In the genomic region with DNA sequence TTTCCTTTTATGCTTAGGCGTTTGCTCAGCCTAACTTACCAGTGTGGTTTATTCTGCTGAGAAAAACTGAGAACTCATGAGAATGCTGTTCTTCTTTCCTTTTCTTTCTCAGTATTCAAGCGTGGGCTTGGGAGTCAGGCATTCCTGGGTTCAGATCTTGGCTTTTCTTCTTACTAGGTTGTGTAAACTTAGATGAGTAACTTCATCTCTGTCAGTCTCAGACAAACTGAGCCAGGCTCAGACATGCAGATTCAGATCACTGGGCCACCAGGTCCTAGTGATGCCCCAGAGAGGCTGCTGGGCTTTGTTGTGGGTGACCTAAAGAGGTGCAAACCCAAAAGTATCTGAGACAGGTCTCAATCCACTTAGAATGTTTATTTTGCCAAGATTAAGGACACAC, we compare ENCODE assay signal across 18 cellular contexts.
A peak's percentile ranks its signal among the peaks of the same experiment; 100 is the strongest.
DNase-seq lines count a peak whose midpoint lies in the region; ATAC-seq and TF ChIP-seq lines count a peak whose summit lies in the region.
"Had no signal": no experiment of that assay in that cellular context is flagged by ENCODE, and none has a peak within 500 bp of the region (broad histone marks: within the 10 kb centered on the region; RNA-seq: fewer than 3 reads in every experiment).

No MANE protein-coding gene starts in this region.

- no peak overlapping the region for H3K27ac Mint-ChIP-seq in activated CD4-positive, alpha-beta T cell treated with anti-CD3 and anti-CD28 coated beads for 36 hours
- no peak overlapping the region for H3K27ac Mint-ChIP-seq in activated CD4-positive, alpha-beta T cell treated with anti-CD3 and anti-CD28 coated beads, Interleukin-2, amount 10 ng/mL, durations not matched to agents 7 days and 5 days
- H3K27ac Mint-ChIP-seq in activated T-helper 17 cell treated with anti-CD3 and anti-CD28 coated beads, Interleukin-2, amount 50 U/mL, for 72 hours = no peak overlapping the region
- H3K27ac Mint-ChIP-seq: B cell; CD4-positive, alpha-beta T cell had no signal

- H3K27me3 Mint-ChIP-seq in activated CD4-positive, alpha-beta T cell treated with anti-CD3 and anti-CD28 coated beads for 36 hours = peaks cover 30% of the 10 kb centered on the region
- peaks cover 7% of the 10 kb centered on the region for H3K27me3 Mint-ChIP-seq in activated CD4-positive, alpha-beta T cell treated with anti-CD3 and anti-CD28 coated beads, Interleukin-2, amount 10 ng/mL, durations not matched to agents 7 days and 5 days
- peaks cover 31% of the 10 kb centered on the region for H3K27me3 Mint-ChIP-seq in activated T-helper 17 cell treated with anti-CD3 and anti-CD28 coated beads, Interleukin-2, amount 50 U/mL, for 72 hours

- intact Hi-C loops in activated CD4-positive, alpha-beta T cell treated with anti-CD3 and anti-CD28 coated beads for 36 hours (cut with DNase I, micrococcal nuclease) = loop anchor here in 1 of 2 experiments (10.0 kb wide), 1 partner anchor 359 kb away; a partner anchor contains a TSS

- DNase-seq in activated CD4-positive, alpha-beta T cell treated with anti-CD3 and anti-CD28 coated beads for 36 hours = no peak
- DNase-seq in activated CD4-positive, alpha-beta T cell treated with anti-CD3 and anti-CD28 coated beads, Interleukin-2, amount 10 ng/mL, durations not matched to agents 7 days and 5 days = no peak
- DNase-seq in epithelial cell of esophagus (ENCODE audit: low read depth) = peak; percentile 63
- DNase-seq in activated T-cell treated with anti-CD3 and anti-CD28 coated beads, Interleukin-2, amount 50 U/mL, for 1 hour = no peak
- DNase-seq in effector CD8-positive, alpha-beta T cell (lab: John Stamatoyannopoulos, UW) = no peak
- DNase-seq: CD4-positive, alpha-beta T cell; CD8-positive, alpha-beta memory T cell; DMS 273 treated with DMSO at 0.1 percent for 48 hours; DMS79; EL; GDM1; GM23248; H7; HCEC 1CT had no signal

- CTCF ChIA-PET in activated CD4-positive, alpha-beta T cell treated with anti-CD3 and anti-CD28 coated beads for 36 hours (lab: Charles Lee) = interaction anchor here (0.7 kb wide), 1 partner anchor 208 kb away, joined by 3 read pairs; no protein-coding TSS in a partner anchor
- CTCF ChIA-PET in activated CD4-positive, alpha-beta T cell treated with anti-CD3 and anti-CD28 coated beads, Interleukin-2, amount 10 ng/mL, durations not matched to agents 7 days and 5 days (lab: Charles Lee) = no interaction called here

- H3K36me3 Mint-ChIP-seq in activated CD4-positive, alpha-beta T cell treated with anti-CD3 and anti-CD28 coated beads for 36 hours (ENCODE audit: low read depth) = no peaks in the 10 kb centered on the region
- no peaks in the 10 kb centered on the region for H3K36me3 Mint-ChIP-seq in activated CD4-positive, alpha-beta T cell treated with anti-CD3 and anti-CD28 coated beads, Interleukin-2, amount 10 ng/mL, durations not matched to agents 7 days and 5 days (ENCODE audit: low read depth)
- no peaks in the 10 kb centered on the region for H3K36me3 Mint-ChIP-seq in activated T-helper 17 cell treated with anti-CD3 and anti-CD28 coated beads, Interleukin-2, amount 50 U/mL, for 72 hours (ENCODE audit: low read depth)
- H3K36me3 Mint-ChIP-seq: CD8-positive, alpha-beta memory T cell had no signal

- peak; percentile 49 for ATAC-seq in activated CD4-positive, alpha-beta T cell treated with anti-CD3 and anti-CD28 coated beads for 36 hours
- peak; percentile 48 for ATAC-seq in activated T-helper 17 cell treated with anti-CD3 and anti-CD28 coated beads, Interleukin-2, amount 50 U/mL, for 72 hours (replicated peaks)
- ATAC-seq: GM12878 had no signal

- POLR2A ChIA-PET in activated CD4-positive, alpha-beta T cell treated with anti-CD3 and anti-CD28 coated beads for 36 hours (lab: Charles Lee) = no interaction called here
- POLR2A ChIA-PET in activated CD4-positive, alpha-beta T cell treated with anti-CD3 and anti-CD28 coated beads, Interleukin-2, amount 10 ng/mL, durations not matched to agents 7 days and 5 days (lab: Charles Lee) = no interaction called here

- peaks cover 3% of the 10 kb centered on the region for H3K9me3 Mint-ChIP-seq in activated CD4-positive, alpha-beta T cell treated with anti-CD3 and anti-CD28 coated beads for 36 hours (ENCODE audit: low read depth)
- no peaks in the 10 kb centered on the region for H3K9me3 Mint-ChIP-seq in activated CD4-positive, alpha-beta T cell treated with anti-CD3 and anti-CD28 coated beads, Interleukin-2, amount 10 ng/mL, durations not matched to agents 7 days and 5 days
- no peaks in the 10 kb centered on the region for H3K9me3 Mint-ChIP-seq in activated T-helper 17 cell treated with anti-CD3 and anti-CD28 coated beads, Interleukin-2, amount 50 U/mL, for 72 hours
- H3K9me3 Mint-ChIP-seq: CD4-positive, alpha-beta T cell; CD8-positive, alpha-beta memory T cell had no signal

- no peak overlapping the region for H3K4me3 ChIP-seq in epithelial cell of esophagus (ENCODE audit: low read length)
- H3K4me3 ChIP-seq: BLaER1, GM12878, GM23248 had no signal

- H3K4me3 Mint-ChIP-seq in activated CD4-positive, alpha-beta T cell treated with anti-CD3 and anti-CD28 coated beads for 36 hours = no peak overlapping the region
- no peak overlapping the region for H3K4me3 Mint-ChIP-seq in activated CD4-positive, alpha-beta T cell treated with anti-CD3 and anti-CD28 coated beads, Interleukin-2, amount 10 ng/mL, durations not matched to agents 7 days and 5 days
- H3K4me3 Mint-ChIP-seq in activated T-helper 17 cell treated with anti-CD3 and anti-CD28 coated beads, Interleukin-2, amount 50 U/mL, for 72 hours = no peak overlapping the region
- H3K4me3 Mint-ChIP-seq: B cell; CD4-positive, alpha-beta T cell; CD8-positive, alpha-beta memory T cell had no signal

- TF ChIP-seq CTCF in epithelial cell of esophagus (IDR thresholded peaks at IDR 0.05; ENCODE audit: insufficient read depth, low read depth, low read length, missing control alignments) = no peak

- no peaks in the 10 kb centered on the region for H3K4me1 Mint-ChIP-seq in activated CD4-positive, alpha-beta T cell treated with anti-CD3 and anti-CD28 coated beads for 36 hours
- no peaks in the 10 kb centered on the region for H3K4me1 Mint-ChIP-seq in activated CD4-positive, alpha-beta T cell treated with anti-CD3 and anti-CD28 coated beads, Interleukin-2, amount 10 ng/mL, durations not matched to agents 7 days and 5 days
- H3K4me1 Mint-ChIP-seq in activated T-helper 17 cell treated with anti-CD3 and anti-CD28 coated beads, Interleukin-2, amount 50 U/mL, for 72 hours = peaks cover under 1% of the 10 kb centered on the region
- H3K4me1 Mint-ChIP-seq: B cell; CD8-positive, alpha-beta memory T cell had no signal
